Comparison of ENCODE assay signal across 1 cellular context in the genomic region with DNA sequence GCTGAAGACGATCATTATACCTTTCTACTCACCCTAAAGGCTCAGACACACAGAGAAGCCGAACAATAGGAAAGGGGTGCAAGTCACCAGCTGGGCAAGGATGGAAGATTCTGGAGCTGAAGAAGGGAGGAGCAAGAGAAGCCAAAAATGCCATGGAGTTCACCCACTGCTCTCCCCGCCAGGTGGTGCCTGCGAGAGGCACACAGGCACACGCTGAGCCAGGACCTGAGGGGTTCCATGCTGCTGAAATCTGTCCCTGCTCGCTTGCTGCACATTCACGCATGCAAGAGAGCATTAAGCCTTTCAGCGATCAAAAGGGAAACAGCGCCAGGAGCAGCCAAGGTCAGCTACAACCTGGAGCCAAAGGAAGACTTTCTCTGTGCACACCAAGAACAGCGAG.
TF ChIP-seq lines count a peak whose summit lies in the region.

No MANE protein-coding gene starts in this region.

TF ChIP-seq in H1, 55 proteins besides CTCF, POLR2A, EP300 and RAD21:
- TF ChIP-seq SRF (IDR thresholded peaks at IDR 0.05; ENCODE audit: low read depth, low read length): no peak
- TF ChIP-seq, protein P1, sequence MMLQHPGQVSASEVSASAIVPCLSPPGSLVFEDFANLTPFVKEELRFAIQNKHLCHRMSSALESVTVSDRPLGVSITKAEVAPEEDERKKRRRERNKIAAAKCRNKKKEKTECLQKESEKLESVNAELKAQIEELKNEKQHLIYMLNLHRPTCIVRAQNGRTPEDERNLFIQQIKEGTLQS (IDR thresholded peaks at IDR 0.05; ENCODE audit: insufficient read depth, low read depth, low read length): no peak
- no peak for TF ChIP-seq TCF12 (IDR thresholded peaks at IDR 0.05; ENCODE audit: low read depth, low read length)
- TF ChIP-seq TAF1 (IDR thresholded peaks at IDR 0.05; ENCODE audit: low read depth, low read length): no peak
- TF ChIP-seq YY1 (IDR thresholded peaks at IDR 0.05; ENCODE audit: low read depth, low read length): no peak
- TF ChIP-seq BACH1 (IDR thresholded peaks at IDR 0.05; ENCODE audit: low read length): no peak
- TF ChIP-seq RFX5 (IDR thresholded peaks at IDR 0.05; ENCODE audit: borderline replicate concordance, low read depth, low read length): no peak
